ENCODE assay signal across 19 cellular contexts in genomic region chr10:131002031-131002861, GRCh38.
DNase-seq lines count a peak whose midpoint lies in the region; ATAC-seq and TF ChIP-seq lines count a peak whose summit lies in the region.
"Had no signal": no experiment of that assay in that cellular context is flagged by ENCODE, and none has a peak within 500 bp of the region (broad histone marks: within the 10 kb centered on the region; RNA-seq: fewer than 3 reads in every experiment).

No MANE protein-coding gene starts in this region.

- peaks cover 22% of the 10 kb centered on the region for H3K4me1 Mint-ChIP-seq in WTC11
- no peaks in the 10 kb centered on the region for H3K4me1 Mint-ChIP-seq in activated CD4-positive, alpha-beta memory T cell treated with anti-CD3 and anti-CD28 coated beads, Interleukin-2, amount 10 ng/mL, durations not matched to agents 7 days and 5 days
- H3K4me1 Mint-ChIP-seq: natural killer cell, T-cell had no signal

- 46 to 54% (median 51%) methylated on average over 11 to 12 of the region's 12 CpGs for WGBS in spleen, 5 donors

- intact Hi-C loops in spleen (cut with DNase I; ENCODE audit: low total_unique reads): no loop called here

- peaks cover 0 to 10% (median 2%) of the 10 kb centered on the region in 8 donors for H3K9me3 ChIP-seq in spleen
- H3K9me3 ChIP-seq: thoracic aorta had no signal

- H3K36me3 Mint-ChIP-seq in WTC11: peaks cover 57% of the 10 kb centered on the region
- no peaks in the 10 kb centered on the region for H3K36me3 Mint-ChIP-seq in activated CD4-positive, alpha-beta memory T cell treated with anti-CD3 and anti-CD28 coated beads, Interleukin-2, amount 10 ng/mL, durations not matched to agents 7 days and 5 days (ENCODE audit: low read depth)
- H3K36me3 Mint-ChIP-seq: natural killer cell, T-cell had no signal

- no peak overlapping the region for H3K27ac ChIP-seq in spleen
- H3K27ac ChIP-seq: foreskin keratinocyte, thoracic aorta had no signal

- H3K27me3 ChIP-seq in spleen (replicated peaks in 1 of 7): peaks cover 0 to 11% (median 0%) of the 10 kb centered on the region in 7 donors
- H3K27me3 ChIP-seq: foreskin keratinocyte had no signal

- H3K4me3 Mint-ChIP-seq in WTC11: no peak overlapping the region
- H3K4me3 Mint-ChIP-seq in activated CD4-positive, alpha-beta memory T cell treated with anti-CD3 and anti-CD28 coated beads, Interleukin-2, amount 10 ng/mL, durations not matched to agents 7 days and 5 days: no peak overlapping the region
- H3K4me3 Mint-ChIP-seq: activated T-cell treated with anti-CD3 and anti-CD28 coated beads, Interleukin-2, amount 50 U/mL, for 24 hours; dendritic cell treated with granulocyte-macrophage colony-stimulating factor and Interleukin-4, amounts not matched to agents 40 ng/mL and 50 ng/mL, for 4 days; natural killer cell; T-cell had no signal

- H3K4me3 ChIP-seq in spleen: no peak overlapping the region
- H3K4me3 ChIP-seq: thoracic aorta had no signal

- ATAC-seq in WTC11: peak; percentile 82
- ATAC-seq: foreskin keratinocyte, natural killer cell, T-cell had no signal

- H3K27ac Mint-ChIP-seq in WTC11: no peak overlapping the region
- no peak overlapping the region for H3K27ac Mint-ChIP-seq in activated CD4-positive, alpha-beta memory T cell treated with anti-CD3 and anti-CD28 coated beads, Interleukin-2, amount 10 ng/mL, durations not matched to agents 7 days and 5 days
- H3K27ac Mint-ChIP-seq: activated T-cell treated with anti-CD3 and anti-CD28 coated beads, Interleukin-2, amount 50 U/mL, for 24 hours; dendritic cell treated with granulocyte-macrophage colony-stimulating factor and Interleukin-4, amounts not matched to agents 40 ng/mL and 50 ng/mL, for 4 days; natural killer cell; T-cell had no signal

- POLR2A ChIA-PET in WTC11 (lab: Charles Lee): no interaction called here
- POLR2A ChIA-PET in activated CD4-positive, alpha-beta memory T cell treated with anti-CD3 and anti-CD28 coated beads, Interleukin-2, amount 10 ng/mL, durations not matched to agents 7 days and 5 days (lab: Charles Lee): no interaction called here

- peaks cover 2% of the 10 kb centered on the region for H3K27me3 Mint-ChIP-seq in WTC11 (ENCODE audit: low read depth)
- no peaks in the 10 kb centered on the region for H3K27me3 Mint-ChIP-seq in activated CD4-positive, alpha-beta memory T cell treated with anti-CD3 and anti-CD28 coated beads, Interleukin-2, amount 10 ng/mL, durations not matched to agents 7 days and 5 days
- H3K27me3 Mint-ChIP-seq: dendritic cell treated with granulocyte-macrophage colony-stimulating factor and Interleukin-4, amounts not matched to agents 40 ng/mL and 50 ng/mL, for 4 days had no signal

- no peak for TF ChIP-seq CTCF in WTC11 (IDR thresholded peaks at IDR 0.05)
- no peak for TF ChIP-seq CTCF in spleen (IDR thresholded peaks at IDR 0.05 in 8 of 11, conservative IDR thresholded peaks at IDR 0.05 in 3 of 11)

- H3K36me3 ChIP-seq in spleen: no peaks in the 10 kb centered on the region
- H3K36me3 ChIP-seq: thoracic aorta had no signal

- DNase-seq in NCI-H2107 treated with DMSO at 0.1 percent for 48 hours (lab: John Stamatoyannopoulos, UW; ENCODE audit: unreplicated experiment) (peak; percentile 48), NCI-H2107 (lab: John Stamatoyannopoulos, UW) (no peak), WTC11 (ENCODE audit: low spot score) (no peak), left kidney (ENCODE audit: low read depth, low spot score) (peak; percentile 60), spleen (peak; percentile 27), GM19240 (ENCODE audit: insufficient read length, low spot score) (no peak), Kasumi-1 (lab: John Stamatoyannopoulos, UW) (no peak)
- DNase-seq in activated CD4-positive, alpha-beta memory T cell treated with anti-CD3 and anti-CD28 coated beads, Interleukin-2, amount 10 ng/mL, durations not matched to agents 7 days and 5 days: no peak
- DNase-seq: activated CD4-positive, alpha-beta T cell treated with anti-CD3 and anti-CD28 coated beads, Interleukin-2, amount 50 U/mL, for 1 hour; activated naive CD4-positive, alpha-beta T cell treated with anti-CD3 and anti-CD28 coated beads, Interleukin-2, amount 50 U/mL, for 16 hours; activated T-cell treated with anti-CD3 and anti-CD28 coated beads, Interleukin-2, amount 50 U/mL, for 24 hours; foreskin keratinocyte; natural killer cell; NCI-H1694 treated with DMSO at 0.1 percent for 48 hours; NCI-H446; stimulated activated CD4-positive, alpha-beta T cell treated with anti-CD3 and anti-CD28 coated beads, Interleukin-12 subunit alpha, Interleukin-12 subunit beta, amount 100 ng/mL, for 4 hours; T-cell had no signal

- CTCF ChIA-PET in WTC11 (lab: Charles Lee): interaction anchor here (1.5 kb wide), 1 partner anchor 82 kb away, joined by 4 read pairs; no protein-coding TSS in a partner anchor
- CTCF ChIA-PET in activated CD4-positive, alpha-beta memory T cell treated with anti-CD3 and anti-CD28 coated beads, Interleukin-2, amount 10 ng/mL, durations not matched to agents 7 days and 5 days (lab: Charles Lee): no interaction called here

- peaks cover 62% of the 10 kb centered on the region for H3K9me3 Mint-ChIP-seq in WTC11
- peaks cover 6% of the 10 kb centered on the region for H3K9me3 Mint-ChIP-seq in activated CD4-positive, alpha-beta memory T cell treated with anti-CD3 and anti-CD28 coated beads, Interleukin-2, amount 10 ng/mL, durations not matched to agents 7 days and 5 days
- H3K9me3 Mint-ChIP-seq: dendritic cell treated with granulocyte-macrophage colony-stimulating factor and Interleukin-4, amounts not matched to agents 40 ng/mL and 50 ng/mL, for 4 days; natural killer cell had no signal

- TF ChIP-seq POLR2A in spleen (IDR thresholded peaks at IDR 0.05): no peak

- H3K4me1 ChIP-seq in spleen: no peaks in the 10 kb centered on the region
- H3K4me1 ChIP-seq: foreskin keratinocyte had no signal

TF ChIP-seq in WTC11, 78 proteins besides CTCF, POLR2A, EP300 and RAD21:
- peak; percentile 59; the same call in 1 of the 2 replicates for TF ChIP-seq ZNF423 (CRISPR knock-in tag; IDR thresholded peaks at IDR 0.05)
- TF ChIP-seq, protein P1, sequence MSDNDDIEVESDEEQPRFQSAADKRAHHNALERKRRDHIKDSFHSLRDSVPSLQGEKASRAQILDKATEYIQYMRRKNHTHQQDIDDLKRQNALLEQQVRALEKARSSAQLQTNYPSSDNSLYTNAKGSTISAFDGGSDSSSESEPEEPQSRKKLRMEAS (CRISPR knock-in tag; IDR thresholded peaks at IDR 0.05): peak; percentile 62; the same call in 1 of the 2 replicates
- TF ChIP-seq MLX (CRISPR knock-in tag; IDR thresholded peaks at IDR 0.05): no peak
TF ChIP-seq in WTC11: peak in this region for 2.

Comparison
In these comparisons a context has a peak if more than half of its experiments do, and no peak if none do; other contexts are left out.
1. DNase-seq: peak in NCI-H2107 treated with DMSO at 0.1 percent for 48 hours (single experiment), left kidney (single experiment) and spleen (single experiment); none in NCI-H2107 (single experiment), WTC11 (single experiment), activated CD4-positive, alpha-beta memory T cell treated with anti-CD3 and anti-CD28 coated beads, Interleukin-2, amount 10 ng/mL, durations not matched to agents 7 days and 5 days (single experiment), GM19240 (single experiment) and Kasumi-1 (0 of 2).